Comparison of ENCODE assay signal across 1 cellular context in genomic region chr4:139453041-139453370, GRCh38.
A peak's percentile ranks its signal among the peaks of the same experiment; 100 is the strongest.
TF ChIP-seq lines count a peak whose summit lies in the region.

No MANE protein-coding gene starts in this region.

TF ChIP-seq in HepG2, 621 proteins besides CTCF, POLR2A, EP300 and RAD21 (continued from another document and continues in another):
- TF ChIP-seq, protein P1, sequence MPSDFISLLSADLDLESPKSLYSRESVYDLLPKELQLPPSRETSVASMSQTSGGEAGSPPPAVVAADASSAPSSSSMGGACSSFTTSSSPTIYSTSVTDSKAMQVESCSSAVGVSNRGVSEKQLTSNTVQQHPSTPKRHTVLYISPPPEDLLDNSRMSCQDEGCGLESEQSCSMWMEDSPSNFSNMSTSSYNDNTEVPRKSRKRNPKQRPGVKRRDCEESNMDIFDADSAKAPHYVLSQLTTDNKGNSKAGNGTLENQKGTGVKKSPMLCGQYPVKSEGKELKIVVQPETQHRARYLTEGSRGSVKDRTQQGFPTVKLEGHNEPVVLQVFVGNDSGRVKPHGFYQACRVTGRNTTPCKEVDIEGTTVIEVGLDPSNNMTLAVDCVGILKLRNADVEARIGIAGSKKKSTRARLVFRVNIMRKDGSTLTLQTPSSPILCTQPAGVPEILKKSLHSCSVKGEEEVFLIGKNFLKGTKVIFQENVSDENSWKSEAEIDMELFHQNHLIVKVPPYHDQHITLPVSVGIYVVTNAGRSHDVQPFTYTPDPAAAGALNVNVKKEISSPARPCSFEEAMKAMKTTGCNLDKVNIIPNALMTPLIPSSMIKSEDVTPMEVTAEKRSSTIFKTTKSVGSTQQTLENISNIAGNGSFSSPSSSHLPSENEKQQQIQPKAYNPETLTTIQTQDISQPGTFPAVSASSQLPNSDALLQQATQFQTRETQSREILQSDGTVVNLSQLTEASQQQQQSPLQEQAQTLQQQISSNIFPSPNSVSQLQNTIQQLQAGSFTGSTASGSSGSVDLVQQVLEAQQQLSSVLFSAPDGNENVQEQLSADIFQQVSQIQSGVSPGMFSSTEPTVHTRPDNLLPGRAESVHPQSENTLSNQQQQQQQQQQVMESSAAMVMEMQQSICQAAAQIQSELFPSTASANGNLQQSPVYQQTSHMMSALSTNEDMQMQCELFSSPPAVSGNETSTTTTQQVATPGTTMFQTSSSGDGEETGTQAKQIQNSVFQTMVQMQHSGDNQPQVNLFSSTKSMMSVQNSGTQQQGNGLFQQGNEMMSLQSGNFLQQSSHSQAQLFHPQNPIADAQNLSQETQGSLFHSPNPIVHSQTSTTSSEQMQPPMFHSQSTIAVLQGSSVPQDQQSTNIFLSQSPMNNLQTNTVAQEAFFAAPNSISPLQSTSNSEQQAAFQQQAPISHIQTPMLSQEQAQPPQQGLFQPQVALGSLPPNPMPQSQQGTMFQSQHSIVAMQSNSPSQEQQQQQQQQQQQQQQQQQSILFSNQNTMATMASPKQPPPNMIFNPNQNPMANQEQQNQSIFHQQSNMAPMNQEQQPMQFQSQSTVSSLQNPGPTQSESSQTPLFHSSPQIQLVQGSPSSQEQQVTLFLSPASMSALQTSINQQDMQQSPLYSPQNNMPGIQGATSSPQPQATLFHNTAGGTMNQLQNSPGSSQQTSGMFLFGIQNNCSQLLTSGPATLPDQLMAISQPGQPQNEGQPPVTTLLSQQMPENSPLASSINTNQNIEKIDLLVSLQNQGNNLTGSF (CRISPR knock-in tag; IDR thresholded peaks at IDR 0.05): no peak
- TF ChIP-seq MNT (IDR thresholded peaks at IDR 0.05) (no peak; the same call in 1 of the 2 replicates), HOXA9 (CRISPR knock-in tag; IDR thresholded peaks at IDR 0.05; ENCODE audit: borderline replicate concordance) (no peak), TOE1 (CRISPR knock-in tag; IDR thresholded peaks at IDR 0.05) (no peak), ERF (CRISPR knock-in tag; IDR thresholded peaks at IDR 0.05) (no peak), PAWR (CRISPR knock-in tag; IDR thresholded peaks at IDR 0.05; ENCODE audit: borderline replicate concordance) (no peak), ZNF768 (CRISPR knock-in tag; IDR thresholded peaks at IDR 0.05) (no peak), GATA4 (IDR thresholded peaks at IDR 0.05; ENCODE audit: borderline replicate concordance, low read depth) (no peak), ESRRA (CRISPR knock-in tag; IDR thresholded peaks at IDR 0.05; ENCODE audit: low read depth) (peak; percentile 43; the same call in 1 of the 2 replicates), ZFAT (CRISPR knock-in tag; conservative IDR thresholded peaks at IDR 0.05) (no peak), CAMTA2 (CRISPR knock-in tag; IDR thresholded peaks at IDR 0.05; ENCODE audit: borderline replicate concordance) (no peak), ZFP36L1 (CRISPR knock-in tag; IDR thresholded peaks at IDR 0.05) (peak; percentile 41; the same call in 1 of the 2 replicates), ZNF446 (CRISPR knock-in tag; IDR thresholded peaks at IDR 0.05) (no peak), ZNF260 (CRISPR knock-in tag; IDR thresholded peaks at IDR 0.05; ENCODE audit: borderline replicate concordance, low read depth) (no peak), ATF4 (CRISPR knock-in tag; IDR thresholded peaks at IDR 0.05) (no peak), NBN (conservative IDR thresholded peaks at IDR 0.05) (no peak), ZNF879 (CRISPR knock-in tag; IDR thresholded peaks at IDR 0.05) (no peak), TRIM24 (CRISPR knock-in tag; IDR thresholded peaks at IDR 0.05) (no peak), HBP1 (CRISPR knock-in tag; IDR thresholded peaks at IDR 0.05; ENCODE audit: low read depth) (no peak), AHR (CRISPR knock-in tag; IDR thresholded peaks at IDR 0.05) (no peak), GATAD2A (CRISPR knock-in tag; IDR thresholded peaks at IDR 0.05) (no peak), TEAD2 (CRISPR knock-in tag; IDR thresholded peaks at IDR 0.05) (no peak), FOXA3 (CRISPR knock-in tag; IDR thresholded peaks at IDR 0.05) (no peak), TP53 (CRISPR knock-in tag; conservative IDR thresholded peaks at IDR 0.05) (no peak), PRDM15 (CRISPR knock-in tag; IDR thresholded peaks at IDR 0.05) (no peak), NR2F2 (IDR thresholded peaks at IDR 0.05; ENCODE audit: borderline replicate concordance, low read depth) (no peak), ZFP36 (IDR thresholded peaks at IDR 0.05; ENCODE audit: borderline replicate concordance, low read depth, low read length, partially characterized antibody) (no peak), ZNF550 (CRISPR knock-in tag; IDR thresholded peaks at IDR 0.05; ENCODE audit: borderline replicate concordance) (no peak), RFXANK (CRISPR knock-in tag; IDR thresholded peaks at IDR 0.05) (no peak), SAFB2 (CRISPR knock-in tag; IDR thresholded peaks at IDR 0.05; ENCODE audit: borderline replicate concordance, low read depth) (no peak), HNF1B (CRISPR knock-in tag; IDR thresholded peaks at IDR 0.05) (no peak), KMT2A (CRISPR knock-in tag; IDR thresholded peaks at IDR 0.05) (no peak), ZNF234 (CRISPR knock-in tag; conservative IDR thresholded peaks at IDR 0.05) (no peak), ZNF414 (CRISPR knock-in tag; IDR thresholded peaks at IDR 0.05) (no peak), KLF12 (CRISPR knock-in tag; IDR thresholded peaks at IDR 0.05; ENCODE audit: borderline replicate concordance) (no peak), ZNF382 (CRISPR knock-in tag; IDR thresholded peaks at IDR 0.05; ENCODE audit: borderline replicate concordance) (no peak), ASH2L (IDR thresholded peaks at IDR 0.05; ENCODE audit: insufficient read length, low read depth, low read length) (no peak), ELF3 (CRISPR knock-in tag; IDR thresholded peaks at IDR 0.05) (no peak)
- TF ChIP-seq, protein P2, sequence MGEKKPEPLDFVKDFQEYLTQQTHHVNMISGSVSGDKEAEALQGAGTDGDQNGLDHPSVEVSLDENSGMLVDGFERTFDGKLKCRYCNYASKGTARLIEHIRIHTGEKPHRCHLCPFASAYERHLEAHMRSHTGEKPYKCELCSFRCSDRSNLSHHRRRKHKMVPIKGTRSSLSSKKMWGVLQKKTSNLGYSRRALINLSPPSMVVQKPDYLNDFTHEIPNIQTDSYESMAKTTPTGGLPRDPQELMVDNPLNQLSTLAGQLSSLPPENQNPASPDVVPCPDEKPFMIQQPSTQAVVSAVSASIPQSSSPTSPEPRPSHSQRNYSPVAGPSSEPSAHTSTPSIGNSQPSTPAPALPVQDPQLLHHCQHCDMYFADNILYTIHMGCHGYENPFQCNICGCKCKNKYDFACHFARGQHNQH (CRISPR knock-in tag; IDR thresholded peaks at IDR 0.05): no peak
- TF ChIP-seq, protein P3, sequence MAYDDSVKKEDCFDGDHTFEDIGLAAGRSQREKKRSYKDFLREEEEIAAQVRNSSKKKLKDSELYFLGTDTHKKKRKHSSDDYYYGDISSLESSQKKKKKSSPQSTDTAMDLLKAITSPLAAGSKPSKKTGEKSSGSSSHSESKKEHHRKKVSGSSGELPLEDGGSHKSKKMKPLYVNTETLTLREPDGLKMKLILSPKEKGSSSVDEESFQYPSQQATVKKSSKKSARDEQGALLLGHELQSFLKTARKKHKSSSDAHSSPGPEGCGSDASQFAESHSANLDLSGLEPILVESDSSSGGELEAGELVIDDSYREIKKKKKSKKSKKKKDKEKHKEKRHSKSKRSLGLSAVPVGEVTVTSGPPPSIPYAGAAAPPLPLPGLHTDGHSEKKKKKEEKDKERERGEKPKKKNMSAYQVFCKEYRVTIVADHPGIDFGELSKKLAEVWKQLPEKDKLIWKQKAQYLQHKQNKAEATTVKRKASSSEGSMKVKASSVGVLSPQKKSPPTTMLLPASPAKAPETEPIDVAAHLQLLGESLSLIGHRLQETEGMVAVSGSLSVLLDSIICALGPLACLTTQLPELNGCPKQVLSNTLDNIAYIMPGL (CRISPR knock-in tag; IDR thresholded peaks at IDR 0.05; ENCODE audit: borderline replicate concordance in 1 of 2, low read depth in 1 of 2): no peak
- TF ChIP-seq, protein P4, sequence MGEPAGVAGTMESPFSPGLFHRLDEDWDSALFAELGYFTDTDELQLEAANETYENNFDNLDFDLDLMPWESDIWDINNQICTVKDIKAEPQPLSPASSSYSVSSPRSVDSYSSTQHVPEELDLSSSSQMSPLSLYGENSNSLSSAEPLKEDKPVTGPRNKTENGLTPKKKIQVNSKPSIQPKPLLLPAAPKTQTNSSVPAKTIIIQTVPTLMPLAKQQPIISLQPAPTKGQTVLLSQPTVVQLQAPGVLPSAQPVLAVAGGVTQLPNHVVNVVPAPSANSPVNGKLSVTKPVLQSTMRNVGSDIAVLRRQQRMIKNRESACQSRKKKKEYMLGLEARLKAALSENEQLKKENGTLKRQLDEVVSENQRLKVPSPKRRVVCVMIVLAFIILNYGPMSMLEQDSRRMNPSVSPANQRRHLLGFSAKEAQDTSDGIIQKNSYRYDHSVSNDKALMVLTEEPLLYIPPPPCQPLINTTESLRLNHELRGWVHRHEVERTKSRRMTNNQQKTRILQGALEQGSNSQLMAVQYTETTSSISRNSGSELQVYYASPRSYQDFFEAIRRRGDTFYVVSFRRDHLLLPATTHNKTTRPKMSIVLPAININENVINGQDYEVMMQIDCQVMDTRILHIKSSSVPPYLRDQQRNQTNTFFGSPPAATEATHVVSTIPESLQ (CRISPR knock-in tag; conservative IDR thresholded peaks at IDR 0.05): no peak
